Comparison of ENCODE assay signal across 8 cellular contexts in genomic region chr22:43385770-43386641, GRCh38. TPM values are rescaled to one million over a fixed set of nuclear protein-coding genes. Genes with fewer than 3 reads are reported as not detected.
A peak's percentile ranks its signal among the peaks of the same experiment; 100 is the strongest.
DNase-seq lines count a peak whose midpoint lies in the region; ATAC-seq and TF ChIP-seq lines count a peak whose summit lies in the region.

No MANE protein-coding gene starts in this region.

- no peaks in the 10 kb centered on the region for H3K36me3 Mint-ChIP-seq in activated T-helper 1 cell treated with anti-CD3 and anti-CD28 coated beads, Interleukin-12 subunit alpha, Interleukin-12 subunit beta, Interleukin-2, Interleukin-4 antibody, amounts not matched to agents 30 ng/mL and 10 ng/mL and 1 ng/mL, durations not matched to agents 14 hours and 24 hours and 36 hours (ENCODE audit: low read depth)
- H3K36me3 Mint-ChIP-seq in neural crest cell (ENCODE audit: low read depth): no peaks in the 10 kb centered on the region

- TF ChIP-seq EP300 in Ishikawa (IDR thresholded peaks at IDR 0.05; ENCODE audit: borderline replicate concordance): no peak

- peaks cover 25% of the 10 kb centered on the region for H3K27me3 Mint-ChIP-seq in activated T-helper 1 cell treated with anti-CD3 and anti-CD28 coated beads, Interleukin-12 subunit alpha, Interleukin-12 subunit beta, Interleukin-2, Interleukin-4 antibody, amounts not matched to agents 30 ng/mL and 10 ng/mL and 1 ng/mL, durations not matched to agents 14 hours and 24 hours and 36 hours (ENCODE audit: insufficient read depth)
- peaks cover 47% of the 10 kb centered on the region for H3K27me3 Mint-ChIP-seq in neural crest cell (ENCODE audit: low read depth)

- no peaks in the 10 kb centered on the region for H3K9me3 Mint-ChIP-seq in activated T-helper 1 cell treated with anti-CD3 and anti-CD28 coated beads, Interleukin-12 subunit alpha, Interleukin-12 subunit beta, Interleukin-2, Interleukin-4 antibody, amounts not matched to agents 30 ng/mL and 10 ng/mL and 1 ng/mL, durations not matched to agents 14 hours and 24 hours and 36 hours
- no peaks in the 10 kb centered on the region for H3K9me3 Mint-ChIP-seq in neural crest cell

- DNase-seq in G401 (ENCODE audit: low spot score) (peak; percentile 78), RPMI7951 (ENCODE audit: low read depth) (peak; percentile 66), fibroblast of peridontal ligament (ENCODE audit: extremely low read depth) (peak; percentile 65), neural crest cell (ENCODE audit: low read depth, low spot score) (peak; percentile 85)
- DNase-seq in activated T-helper 1 cell treated with anti-CD3 and anti-CD28 coated beads, Interleukin-12 subunit alpha, Interleukin-12 subunit beta, Interleukin-2, Interleukin-4 antibody, amounts not matched to agents 30 ng/mL and 10 ng/mL and 1 ng/mL, durations not matched to agents 14 hours and 24 hours and 36 hours (ENCODE audit: low spot score): peak; percentile 58
- DNase-seq in stimulated activated naive CD8-positive, alpha-beta T cell treated with anti-CD3 and anti-CD28 coated beads, Interleukin-15, Interleukin-2, amounts not matched to agents 100 U/mL and 50 U/mL, for 24 hours: peak; percentile 76

- H3K27ac Mint-ChIP-seq in activated T-helper 1 cell treated with anti-CD3 and anti-CD28 coated beads, Interleukin-12 subunit alpha, Interleukin-12 subunit beta, Interleukin-2, Interleukin-4 antibody, amounts not matched to agents 30 ng/mL and 10 ng/mL and 1 ng/mL, durations not matched to agents 14 hours and 24 hours and 36 hours: no peak overlapping the region
- no peak overlapping the region for H3K27ac Mint-ChIP-seq in neural crest cell (ENCODE audit: unreplicated experiment)

- peak; percentile 94 for TF ChIP-seq CTCF in neural crest cell (conservative IDR thresholded peaks at IDR 0.05)

- peak; percentile 86 for ATAC-seq in stimulated activated naive CD8-positive, alpha-beta T cell treated with anti-CD3 and anti-CD28 coated beads, Interleukin-15, Interleukin-2, amounts not matched to agents 100 U/mL and 50 U/mL, for 24 hours
- ATAC-seq in HG03159 (IDR thresholded peaks at IDR 0.05; ENCODE audit: unreplicated experiment): no peak

- intact Hi-C loops in activated T-helper 1 cell treated with anti-CD3 and anti-CD28 coated beads, Interleukin-12 subunit alpha, Interleukin-12 subunit beta, Interleukin-2, Interleukin-4 antibody, amounts not matched to agents 30 ng/mL and 10 ng/mL and 1 ng/mL, durations not matched to agents 14 hours and 24 hours and 36 hours (cut with micrococcal nuclease): loop anchor here (1.0 to 10.0 kb wide), 4 partner anchors 112 to 1240 kb away; no protein-coding TSS in a partner anchor

- in situ Hi-C loops in G401 (cut with HindIII; ENCODE audit: low sequenced_read_pairs): no loop called here

- no peaks in the 10 kb centered on the region for H3K4me1 Mint-ChIP-seq in activated T-helper 1 cell treated with anti-CD3 and anti-CD28 coated beads, Interleukin-12 subunit alpha, Interleukin-12 subunit beta, Interleukin-2, Interleukin-4 antibody, amounts not matched to agents 30 ng/mL and 10 ng/mL and 1 ng/mL, durations not matched to agents 14 hours and 24 hours and 36 hours (ENCODE audit: low read depth)
- no peaks in the 10 kb centered on the region for H3K4me1 Mint-ChIP-seq in neural crest cell

- no peak overlapping the region for H3K4me3 Mint-ChIP-seq in activated T-helper 1 cell treated with anti-CD3 and anti-CD28 coated beads, Interleukin-12 subunit alpha, Interleukin-12 subunit beta, Interleukin-2, Interleukin-4 antibody, amounts not matched to agents 30 ng/mL and 10 ng/mL and 1 ng/mL, durations not matched to agents 14 hours and 24 hours and 36 hours
- no peak overlapping the region for H3K4me3 Mint-ChIP-seq in neural crest cell

- peak; percentile 94 for TF ChIP-seq RAD21 in Ishikawa (IDR thresholded peaks at IDR 0.05; ENCODE audit: low read depth)

TF ChIP-seq in Ishikawa, 13 proteins besides CTCF, POLR2A, EP300 and RAD21:
- TF ChIP-seq TAF1 (IDR thresholded peaks at IDR 0.05; ENCODE audit: low read depth): no peak
- no peak for TF ChIP-seq ZBTB7A (IDR thresholded peaks at IDR 0.05; ENCODE audit: low read depth)
- TF ChIP-seq TCF12 (IDR thresholded peaks at IDR 0.05; ENCODE audit: low read depth): no peak

RNA-seq across cellular contexts. Expression of gene MPPED1, which starts 25.8 kb away (rescaled TPM):
- total RNA-seq in G401 (2014; rRNA removed; shearing (Covaris generic)): not detected in 2 replicates
- total RNA-seq in RPMI7951 (2014; rRNA removed; shearing (Covaris generic)): not detected in 2 replicates
- not detected in 2 replicates for total RNA-seq in activated T-helper 1 cell treated with anti-CD3 and anti-CD28 coated beads, Interleukin-12 subunit alpha, Interleukin-12 subunit beta, Interleukin-2, Interleukin-4 antibody, amounts not matched to agents 30 ng/mL and 10 ng/mL and 1 ng/mL, durations not matched to agents 14 hours and 24 hours and 36 hours
- 1.7 and 1.8 TPM in 2 replicates for total RNA-seq in neural crest cell

RNA-seq across cellular contexts. Expression of gene SCUBE1, which starts 42.8 kb away (rescaled TPM):
- 10.4 and 28.9 TPM in 2 replicates for total RNA-seq in G401 (2014; rRNA removed; shearing (Covaris generic))
- 7.0 and 9.2 TPM in 2 replicates for total RNA-seq in RPMI7951 (2014; rRNA removed; shearing (Covaris generic))
- not detected in 2 replicates for total RNA-seq in activated T-helper 1 cell treated with anti-CD3 and anti-CD28 coated beads, Interleukin-12 subunit alpha, Interleukin-12 subunit beta, Interleukin-2, Interleukin-4 antibody, amounts not matched to agents 30 ng/mL and 10 ng/mL and 1 ng/mL, durations not matched to agents 14 hours and 24 hours and 36 hours
- 10.6 and 12.1 TPM in 2 replicates for total RNA-seq in neural crest cell
